In the genomic region with DNA sequence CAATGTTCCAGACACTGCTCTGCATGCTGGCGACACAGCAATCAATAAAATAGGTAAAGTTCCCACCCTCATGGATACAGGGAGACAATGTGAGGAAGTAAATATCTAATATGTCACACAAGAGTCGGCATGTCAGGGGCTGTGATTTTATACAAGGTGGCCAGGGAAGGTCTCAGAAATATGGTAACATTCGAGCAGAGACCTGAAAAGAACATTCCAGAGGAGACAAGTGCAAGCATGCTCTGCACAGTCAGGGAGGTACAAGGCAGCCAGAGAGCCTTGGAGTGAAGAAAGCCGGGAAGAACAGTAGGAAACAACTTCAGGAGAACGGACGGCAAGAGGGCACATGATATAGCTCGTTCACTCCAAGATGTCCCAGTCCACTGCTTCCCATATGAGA, we compare ENCODE assay signal across 14 cellular contexts.
DNase-seq lines count a peak whose midpoint lies in the region; ATAC-seq, FAIRE-seq and TF ChIP-seq lines count a peak whose summit lies in the region.
"Had no signal": no experiment of that assay in that cellular context is flagged by ENCODE, and none has a peak within 500 bp of the region (broad histone marks: within the 10 kb centered on the region; RNA-seq: fewer than 3 reads in every experiment).

No MANE protein-coding gene starts in this region.

- no peaks in the 10 kb centered on the region for H3K9me1 ChIP-seq in keratinocyte (ENCODE audit: control insufficient read depth, extremely low read depth, insufficient read depth, low read length)

- no peak for DNase-seq in GM23338 (ENCODE audit: low spot score)
- DNase-seq in bronchial epithelial cell (ENCODE audit: low read depth): peak; percentile 89
- DNase-seq in keratinocyte (ENCODE audit: low read depth, low spot score): peak; percentile 26
- DNase-seq in gastrocnemius medialis: peak in 1 of 2 donors; percentile 24
- no peak for DNase-seq in DMS153 treated with DMSO at 0.1 percent for 48 hours (lab: John Stamatoyannopoulos, UW; ENCODE audit: unreplicated experiment)
- no peak for DNase-seq in kidney
- no peak for DNase-seq in NCI-H1694 (lab: John Stamatoyannopoulos, UW)
- DNase-seq: 8988T; AML-193; CD4-positive, CD25-positive, alpha-beta regulatory T cell had no signal

- H3K9me3 Mint-ChIP-seq in GM23338: no peaks in the 10 kb centered on the region

- intact Hi-C loops in gastrocnemius medialis (cut with DNase I; ENCODE audit: low total_unique reads) (loop anchor here (5.0 to 10.0 kb wide), 4 partner anchors 89 to 1061 kb away; partner anchors contain the start of gene ZNF462), kidney (cut with DNase I) (no loop called here)

- peaks cover 11% of the 10 kb centered on the region for H3K9me2 ChIP-seq in GM23338 (ENCODE audit: insufficient read depth)

- dilution Hi-C loops in keratinocyte (cut with MboI; ENCODE audit: extremely low pct_ligation_motif_present, low sequenced_read_pairs): no loop called here

- no peaks in the 10 kb centered on the region for H3K27me3 Mint-ChIP-seq in GM23338 (ENCODE audit: insufficient read depth, low read depth, poor library complexity)

- H3K4me2 ChIP-seq in GM23338 (no peak overlapping the region), keratinocyte (ENCODE audit: control insufficient read depth, extremely low read depth, insufficient read depth, low read depth, low read length) (peak overlapping the region; percentile 65)
- H3K4me2 ChIP-seq: BLaER1 had no signal

- H3K4me1 ChIP-seq in GM23338 (ENCODE audit: insufficient read depth) (no peaks in the 10 kb centered on the region; the same call in 1 of the 2 replicates), keratinocyte (ENCODE audit: control insufficient read depth, extremely low read depth, insufficient read depth, low read length) (peaks cover 17% of the 10 kb centered on the region), gastrocnemius medialis (peaks cover 21 to 26% of the 10 kb centered on the region in 2 donors), kidney (ENCODE audit: control insufficient read depth in 1 of 2, insufficient read depth in 1 of 2, low read depth in 1 of 2, low read length in 2 of 2) (peaks cover 2 to 5% of the 10 kb centered on the region in 2 donors)

- H3K4me3 Mint-ChIP-seq in GM23338: no peak overlapping the region
- H3K4me3 Mint-ChIP-seq: CD4-positive, CD25-positive, alpha-beta regulatory T cell had no signal

- in situ Hi-C loops in gastrocnemius medialis (cut with MboI; ENCODE audit: low sequenced_read_pairs in 4 of 4): no loop called here

- H3K27me3 ChIP-seq in GM23338 (ENCODE audit: insufficient read depth) (no peaks in the 10 kb centered on the region), bronchial epithelial cell (ENCODE audit: control insufficient read depth, insufficient read depth, low read length) (no peaks in the 10 kb centered on the region), keratinocyte (ENCODE audit: control insufficient read depth, extremely low read depth, insufficient read depth, low read length) (no peaks in the 10 kb centered on the region), gastrocnemius medialis (no peaks in the 10 kb centered on the region)
- H3K27me3 ChIP-seq: BLaER1 had no signal

- no peaks in the 10 kb centered on the region for H3K4me1 Mint-ChIP-seq in GM23338
- H3K4me1 Mint-ChIP-seq: CD4-positive, CD25-positive, alpha-beta regulatory T cell had no signal

- FAIRE-seq in bronchial epithelial cell (lab: Jason Lieb, UNC) (no peak), keratinocyte (lab: Jason Lieb, UNC) (peak; percentile 96), kidney (lab: Jason Lieb, UNC) (no peak)
- FAIRE-seq: H54 had no signal

- no peak for ATAC-seq in GM23338
- peak; percentile 15 to 30 for ATAC-seq in gastrocnemius medialis
- ATAC-seq: HCT116 had no signal

- H3K4me3 ChIP-seq in GM23338 (no peak overlapping the region), bronchial epithelial cell (ENCODE audit: low read depth, low read length) (no peak overlapping the region), keratinocyte (ENCODE audit: control insufficient read depth in 2 of 3, extremely low read depth in 1 of 3, insufficient read depth in 2 of 3, low read depth in 1 of 3, low read length in 3 of 3) (no peak overlapping the region), gastrocnemius medialis (no peak overlapping the region), kidney (ENCODE audit: low read length in 2 of 2) (no peak overlapping the region)
- H3K4me3 ChIP-seq: BLaER1 had no signal

- TF ChIP-seq CTCF in GM23338 (conservative IDR thresholded peaks at IDR 0.05; ENCODE audit: low read depth in 2 of 2): no peak
- no peak for TF ChIP-seq CTCF in bronchial epithelial cell (IDR thresholded peaks at IDR 0.05; ENCODE audit: insufficient read depth, low read length, severe bottlenecking)
- no peak for TF ChIP-seq CTCF in keratinocyte (optimal IDR thresholded peaks at IDR 0.05 in 1 of 3, IDR thresholded peaks at IDR 0.05 in 1 of 3, conservative IDR thresholded peaks at IDR 0.05 in 1 of 3; ENCODE audit: extremely low read depth in 1 of 3, insufficient read depth in 2 of 3, low read length in 3 of 3)
- no peak for TF ChIP-seq CTCF in gastrocnemius medialis (IDR thresholded peaks at IDR 0.05 in 4 of 5, conservative IDR thresholded peaks at IDR 0.05 in 1 of 5)
- TF ChIP-seq CTCF in kidney (IDR thresholded peaks at IDR 0.05; ENCODE audit: borderline replicate concordance, extremely low read depth, insufficient read depth): no peak

- H2AFZ ChIP-seq in GM23338 (no peak overlapping the region), keratinocyte (ENCODE audit: control insufficient read depth, low read length) (peak overlapping the region; percentile 55)

- no peaks in the 10 kb centered on the region for H3K36me3 Mint-ChIP-seq in GM23338 (ENCODE audit: low read depth)
- H3K36me3 Mint-ChIP-seq: CD4-positive, CD25-positive, alpha-beta regulatory T cell had no signal

- H3K79me2 ChIP-seq in GM23338 (replicated peaks; ENCODE audit: insufficient read depth) (no peaks in the 10 kb centered on the region), keratinocyte (ENCODE audit: control insufficient read depth, insufficient read depth, low read length) (no peaks in the 10 kb centered on the region)

- 0 out of 2 replicates have a peak overlapping the region, but pooled peaks have one; percentile 12 for H3K27ac Mint-ChIP-seq in GM23338
- H3K27ac Mint-ChIP-seq: CD4-positive, CD25-positive, alpha-beta regulatory T cell had no signal

- no peaks in the 10 kb centered on the region for H3F3A ChIP-seq in GM23338 (replicated peaks; ENCODE audit: low read depth)

- H3K9me3 ChIP-seq in keratinocyte (ENCODE audit: control insufficient read depth, low read depth, low read length) (no peaks in the 10 kb centered on the region), gastrocnemius medialis (no peaks in the 10 kb centered on the region), kidney (ENCODE audit: control insufficient read depth in 1 of 2, low read length in 2 of 2) (no peaks in the 10 kb centered on the region)
- H3K9me3 ChIP-seq: BLaER1 had no signal

- H3K9ac ChIP-seq in keratinocyte (ENCODE audit: control insufficient read depth, extremely low read depth, insufficient read depth, low read length): no peak overlapping the region
- H3K9ac ChIP-seq in kidney (ENCODE audit: low read length in 2 of 2): no peak overlapping the region
- H3K9ac ChIP-seq: BLaER1 had no signal

- H3K36me3 ChIP-seq in GM23338 (ENCODE audit: insufficient read depth): no peaks in the 10 kb centered on the region
- no peaks in the 10 kb centered on the region for H3K36me3 ChIP-seq in bronchial epithelial cell (ENCODE audit: control insufficient read depth, insufficient read depth, low read length)
- no peaks in the 10 kb centered on the region for H3K36me3 ChIP-seq in keratinocyte (ENCODE audit: control insufficient read depth in 2 of 2, extremely low read depth in 1 of 2, insufficient read depth in 2 of 2, low read length in 2 of 2)
- H3K36me3 ChIP-seq in gastrocnemius medialis: no peaks in the 10 kb centered on the region
- H3K36me3 ChIP-seq in kidney (ENCODE audit: control insufficient read depth in 1 of 2, insufficient read depth in 2 of 2, low read length in 2 of 2): no peaks in the 10 kb centered on the region
- H3K36me3 ChIP-seq: BLaER1 had no signal

- H4K20me1 ChIP-seq in GM23338 (replicated peaks; ENCODE audit: insufficient read depth): no peaks in the 10 kb centered on the region
- no peaks in the 10 kb centered on the region for H4K20me1 ChIP-seq in keratinocyte (ENCODE audit: control insufficient read depth, extremely low read depth, insufficient read depth, low read length)
- H4K20me1 ChIP-seq: BLaER1 had no signal

- TF ChIP-seq POLR2A in gastrocnemius medialis (IDR thresholded peaks at IDR 0.05): no peak

- H3K27ac ChIP-seq in GM23338 (ENCODE audit: low read depth): no peak overlapping the region
- H3K27ac ChIP-seq in keratinocyte (ENCODE audit: control insufficient read depth, insufficient read depth, low read length): peak overlapping the region; percentile 35
- peak overlapping the region; percentile 76 to 88 (median 86) for H3K27ac ChIP-seq in gastrocnemius medialis
- H3K27ac ChIP-seq in kidney (ENCODE audit: low read depth in 2 of 2, low read length in 2 of 2): no peak overlapping the region
- H3K27ac ChIP-seq: BLaER1, HL-60 had no signal

TF ChIP-seq in GM23338, 12 proteins besides CTCF, POLR2A, EP300 and RAD21 (continues in another document):
- TF ChIP-seq POLR2AphosphoS5 (IDR thresholded peaks at IDR 0.05; ENCODE audit: low read depth): no peak
- TF ChIP-seq, protein P1, sequence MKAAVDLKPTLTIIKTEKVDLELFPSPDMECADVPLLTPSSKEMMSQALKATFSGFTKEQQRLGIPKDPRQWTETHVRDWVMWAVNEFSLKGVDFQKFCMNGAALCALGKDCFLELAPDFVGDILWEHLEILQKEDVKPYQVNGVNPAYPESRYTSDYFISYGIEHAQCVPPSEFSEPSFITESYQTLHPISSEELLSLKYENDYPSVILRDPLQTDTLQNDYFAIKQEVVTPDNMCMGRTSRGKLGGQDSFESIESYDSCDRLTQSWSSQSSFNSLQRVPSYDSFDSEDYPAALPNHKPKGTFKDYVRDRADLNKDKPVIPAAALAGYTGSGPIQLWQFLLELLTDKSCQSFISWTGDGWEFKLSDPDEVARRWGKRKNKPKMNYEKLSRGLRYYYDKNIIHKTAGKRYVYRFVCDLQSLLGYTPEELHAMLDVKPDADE (IDR thresholded peaks at IDR 0.05): no peak
- no peak for TF ChIP-seq STAT1 (IDR thresholded peaks at IDR 0.05; ENCODE audit: unreplicated experiment)

Comparison
In these comparisons a context has a peak if more than half of its experiments do, and no peak if none do; other contexts are left out.
1. DNase-seq: peak in bronchial epithelial cell (single experiment) and keratinocyte (single experiment); none in GM23338 (single experiment), DMS153 treated with DMSO at 0.1 percent for 48 hours (single experiment), kidney (single experiment) and NCI-H1694 (single experiment).
2. H3K27ac ChIP-seq: peak in keratinocyte (single experiment) and gastrocnemius medialis (4 of 4); none in GM23338 (single experiment) and kidney (0 of 2).